ENCODE assay signal across 11 cellular contexts in the genomic region with DNA sequence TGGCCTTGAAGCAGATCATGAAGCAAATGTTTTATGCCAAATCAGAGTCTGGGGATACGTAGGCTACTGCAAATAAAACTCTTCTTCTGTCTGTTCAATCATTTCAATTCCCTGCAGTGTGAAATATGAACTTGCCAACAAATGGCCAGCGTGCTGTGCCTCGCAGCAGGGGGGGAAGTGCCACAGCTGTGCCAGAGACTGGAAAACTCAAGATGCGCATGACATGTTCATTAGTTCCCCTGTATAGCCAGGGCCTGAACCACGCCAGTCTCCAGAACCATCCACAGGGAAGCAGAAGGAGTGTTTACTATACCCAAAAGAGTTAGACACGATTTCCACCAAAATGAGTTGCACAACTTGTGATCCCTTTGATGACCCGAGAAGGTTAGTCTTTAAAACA.
DNase-seq lines count a peak whose midpoint lies in the region; TF ChIP-seq lines count a peak whose summit lies in the region.
"Had no signal": no experiment of that assay in that cellular context is flagged by ENCODE, and none has a peak within 500 bp of the region (broad histone marks: within the 10 kb centered on the region; RNA-seq: fewer than 3 reads in every experiment).

No MANE protein-coding gene starts in this region.

- H3K9me3 ChIP-seq in endocrine pancreas (ENCODE audit: control insufficient read depth, low read length): no peaks in the 10 kb centered on the region
- H3K9me3 ChIP-seq in Caco-2: no peaks in the 10 kb centered on the region
- H3K9me3 ChIP-seq in smooth muscle cell (replicated peaks; ENCODE audit: low read depth): no peaks in the 10 kb centered on the region

- in situ Hi-C loops in brain microvascular endothelial cell (cut with HindIII; ENCODE audit: low pct_ligation_motif_present, low sequenced_read_pairs): no loop called here

- no peak overlapping the region for H2AFZ ChIP-seq in smooth muscle cell (ENCODE audit: low read depth)

- no peak for TF ChIP-seq CTCF in osteocyte (IDR thresholded peaks at IDR 0.05)
- no peak for TF ChIP-seq CTCF in Caco-2 (IDR thresholded peaks at IDR 0.05; ENCODE audit: insufficient read depth in 1 of 2, low read depth in 1 of 2, low read length in 1 of 2, severe bottlenecking in 1 of 2, unreplicated experiment in 1 of 2)
- TF ChIP-seq CTCF in brain microvascular endothelial cell (IDR thresholded peaks at IDR 0.05; ENCODE audit: low read depth, low read length, missing control alignments): no peak
- TF ChIP-seq CTCF in smooth muscle cell (IDR thresholded peaks at IDR 0.05; ENCODE audit: borderline replicate concordance, insufficient read depth, poor library complexity, severe bottlenecking): no peak

- H3K9ac ChIP-seq in endocrine pancreas (ENCODE audit: control insufficient read depth, insufficient read depth, low read length): no peak overlapping the region
- no peak overlapping the region for H3K9ac ChIP-seq in smooth muscle cell (ENCODE audit: low read depth)

- POLR2A ChIA-PET in Caco-2 (lab: Charles Lee): no interaction called here

- H3K4me3 Mint-ChIP-seq in osteocyte (ENCODE audit: unreplicated experiment) (peak overlapping the region; percentile 30), Caco-2 (ENCODE audit: unreplicated experiment) (no peak overlapping the region)
- H3K4me3 Mint-ChIP-seq: CD8-positive, alpha-beta memory T cell had no signal

- peaks cover 3% of the 10 kb centered on the region for H3K36me3 Mint-ChIP-seq in osteocyte (ENCODE audit: unreplicated experiment)
- H3K36me3 Mint-ChIP-seq in Caco-2 (ENCODE audit: insufficient read depth, unreplicated experiment): no peaks in the 10 kb centered on the region

- H3K36me3 ChIP-seq in endocrine pancreas (ENCODE audit: control insufficient read depth, insufficient read depth, low read length) (no peaks in the 10 kb centered on the region), Caco-2 (ENCODE audit: control insufficient read depth, insufficient read depth, low read length) (no peaks in the 10 kb centered on the region), brain microvascular endothelial cell (replicated peaks) (no peaks in the 10 kb centered on the region), smooth muscle cell (ENCODE audit: low read depth) (no peaks in the 10 kb centered on the region)

- peak overlapping the region; percentile 86 for H3K27ac Mint-ChIP-seq in osteocyte (ENCODE audit: unreplicated experiment)
- no peak overlapping the region for H3K27ac Mint-ChIP-seq in Caco-2 (ENCODE audit: unreplicated experiment)
- H3K27ac Mint-ChIP-seq: CD8-positive, alpha-beta memory T cell had no signal

- H3K4me3 ChIP-seq in endocrine pancreas (ENCODE audit: control insufficient read depth, insufficient read depth, low read length): peak overlapping the region; percentile 64
- H3K4me3 ChIP-seq in Caco-2 (ENCODE audit: low read depth, low read length): no peak overlapping the region
- H3K4me3 ChIP-seq in brain microvascular endothelial cell (ENCODE audit: low read depth, low read length): no peak overlapping the region
- no peak overlapping the region for H3K4me3 ChIP-seq in smooth muscle cell

- H3K79me2 ChIP-seq in smooth muscle cell (ENCODE audit: low read depth): no peaks in the 10 kb centered on the region

- H3K27ac ChIP-seq in brain microvascular endothelial cell: no peak overlapping the region
- no peak overlapping the region for H3K27ac ChIP-seq in smooth muscle cell (ENCODE audit: low read depth)

- WGBS in smooth muscle cell (ENCODE audit: low lambda C conversion rate): 82% methylated on average over 7 of the region's 7 CpGs

- DNase-seq in LHCN-M2 (ENCODE audit: low read depth): peak; percentile 81
- DNase-seq in NCI-H446 (lab: John Stamatoyannopoulos, UW): peak; percentile 85 to 97
- peak; percentile 87 for DNase-seq in osteocyte (ENCODE audit: extremely low spot score, unreplicated experiment)
- no peak for DNase-seq in Caco-2
- no peak for DNase-seq in HT-29 (ENCODE audit: low spot score)
- no peak for DNase-seq in brain microvascular endothelial cell
- DNase-seq in smooth muscle cell (lab: John Stamatoyannopoulos, UW; ENCODE audit: unreplicated experiment): no peak
- DNase-seq: amniotic stem cell; CD8-positive, alpha-beta memory T cell; small intestine had no signal

- H3K27me3 ChIP-seq in endocrine pancreas (ENCODE audit: control insufficient read depth, insufficient read depth, low read length): no peaks in the 10 kb centered on the region
- no peaks in the 10 kb centered on the region for H3K27me3 ChIP-seq in Caco-2 (replicated peaks; ENCODE audit: control insufficient read depth, insufficient read depth, low read length)
- H3K27me3 ChIP-seq in brain microvascular endothelial cell (replicated peaks): no peaks in the 10 kb centered on the region
- H3K27me3 ChIP-seq in smooth muscle cell (ENCODE audit: low read depth): no peaks in the 10 kb centered on the region

- H3K4me1 ChIP-seq in endocrine pancreas (ENCODE audit: control insufficient read depth, insufficient read depth, low read length) (peaks cover 23% of the 10 kb centered on the region), Caco-2 (no peaks in the 10 kb centered on the region), smooth muscle cell (ENCODE audit: low read depth) (peaks cover 18% of the 10 kb centered on the region)

- no peaks in the 10 kb centered on the region for H3F3A ChIP-seq in smooth muscle cell (ENCODE audit: low read depth)

- no TSS peak for BruUV-seq in Caco-2 (replicated peaks; lab: Mats Ljungman, UMichigan)

- CTCF ChIA-PET in Caco-2 (lab: Charles Lee): no interaction called here

- H3K27me3 Mint-ChIP-seq in osteocyte (ENCODE audit: unreplicated experiment) (peaks cover 2% of the 10 kb centered on the region), Caco-2 (ENCODE audit: insufficient read depth, unreplicated experiment) (peaks cover 6% of the 10 kb centered on the region)

- H4K20me1 ChIP-seq in smooth muscle cell (ENCODE audit: low read depth): no peaks in the 10 kb centered on the region

- H3K4me1 Mint-ChIP-seq in osteocyte (ENCODE audit: unreplicated experiment) (peaks cover 35% of the 10 kb centered on the region), Caco-2 (ENCODE audit: low read depth, unreplicated experiment) (no peaks in the 10 kb centered on the region)
- H3K4me1 Mint-ChIP-seq: CD8-positive, alpha-beta memory T cell had no signal

- intact Hi-C loops in Caco-2 (cut with micrococcal nuclease; ENCODE audit: unreplicated experiment): no loop called here

- H3K4me2 ChIP-seq in smooth muscle cell: no peak overlapping the region

- no peaks in the 10 kb centered on the region for H3K9me3 Mint-ChIP-seq in osteocyte (ENCODE audit: unreplicated experiment)
- no peaks in the 10 kb centered on the region for H3K9me3 Mint-ChIP-seq in Caco-2 (ENCODE audit: unreplicated experiment)
- H3K9me3 Mint-ChIP-seq: CD8-positive, alpha-beta memory T cell had no signal

Comparison
In these comparisons a context has a peak if more than half of its experiments do, and no peak if none do; other contexts are left out.
1. DNase-seq: peak in LHCN-M2 (single experiment), NCI-H446 (2 of 2) and osteocyte (single experiment); none in Caco-2 (0 of 2), HT-29 (single experiment), brain microvascular endothelial cell (single experiment) and smooth muscle cell (single experiment).